Comparison of ENCODE assay signal across 19 cellular contexts in genomic region chr5:107554776-107555424, GRCh38.
DNase-seq lines count a peak whose midpoint lies in the region; ATAC-seq, FAIRE-seq and TF ChIP-seq lines count a peak whose summit lies in the region.
"Had no signal": no experiment of that assay in that cellular context is flagged by ENCODE, and none has a peak within 500 bp of the region (broad histone marks: within the 10 kb centered on the region; RNA-seq: fewer than 3 reads in every experiment).

No MANE protein-coding gene starts in this region.

- H3K27ac Mint-ChIP-seq in GM23338 (peak overlapping the region; percentile 67; the same call in 1 of the 2 replicates), chondrocyte (ENCODE audit: unreplicated experiment) (peak overlapping the region; percentile 29), neural progenitor cell (no peak overlapping the region)
- H3K27ac Mint-ChIP-seq: activated naive CD4-positive, alpha-beta T cell treated with anti-CD3 and anti-CD28 coated beads for 36 hours; natural killer cell treated with Interleukin-12 subunit alpha and Interleukin-12 subunit beta and Interleukin-15 and Interleukin-18, amount 100 ng/mL, for 72 hours had no signal

- H3K9ac ChIP-seq in neural progenitor cell, result no peak overlapping the region

- H3K9me2 ChIP-seq in GM23338 (ENCODE audit: insufficient read depth), result no peaks in the 10 kb centered on the region

- H3F3A ChIP-seq in GM23338 (replicated peaks; ENCODE audit: low read depth), result no peaks in the 10 kb centered on the region
- peaks cover 22% of the 10 kb centered on the region for H3F3A ChIP-seq in neural progenitor cell (ENCODE audit: low read depth)

- no peaks in the 10 kb centered on the region for H3K9me3 ChIP-seq in neural progenitor cell (ENCODE audit: low read depth)
- H3K9me3 ChIP-seq: Caco-2, testis had no signal

- H3K4me1 Mint-ChIP-seq in GM23338 (peaks cover 45% of the 10 kb centered on the region), chondrocyte (ENCODE audit: low read depth) (peaks cover 61% of the 10 kb centered on the region), neural progenitor cell (peaks cover 69% of the 10 kb centered on the region)

- H2AFZ ChIP-seq in GM23338 (no peak overlapping the region), neural progenitor cell (replicated peaks) (no peak overlapping the region)
- H2AFZ ChIP-seq: hepatocyte had no signal

- no peaks in the 10 kb centered on the region for H4K20me1 ChIP-seq in GM23338 (replicated peaks; ENCODE audit: insufficient read depth)
- peaks cover 100% of the 10 kb centered on the region for H4K20me1 ChIP-seq in neural progenitor cell (ENCODE audit: low read depth)

- H3K27me3 Mint-ChIP-seq in GM23338 (ENCODE audit: insufficient read depth, low read depth, poor library complexity), result peaks cover 3% of the 10 kb centered on the region
- H3K27me3 Mint-ChIP-seq in chondrocyte (ENCODE audit: low read depth), result no peaks in the 10 kb centered on the region
- no peaks in the 10 kb centered on the region for H3K27me3 Mint-ChIP-seq in neural progenitor cell (ENCODE audit: insufficient read depth, low read depth)

- FAIRE-seq in RCC 7860 (lab: Jason Lieb, UNC), result no peak

- peaks cover 25% of the 10 kb centered on the region for H3K4me1 ChIP-seq in GM23338 (ENCODE audit: insufficient read depth)
- peaks cover 35% of the 10 kb centered on the region for H3K4me1 ChIP-seq in neural progenitor cell
- H3K4me1 ChIP-seq: testis had no signal

- no peak for ATAC-seq in GM23338
- ATAC-seq: natural killer cell treated with Interleukin-12 subunit alpha and Interleukin-12 subunit beta and Interleukin-15 and Interleukin-18, amount 100 ng/mL, for 72 hours had no signal

- no peak overlapping the region for H3K4me3 Mint-ChIP-seq in GM23338
- no peak overlapping the region for H3K4me3 Mint-ChIP-seq in chondrocyte (ENCODE audit: unreplicated experiment)
- H3K4me3 Mint-ChIP-seq in neural progenitor cell, result no peak overlapping the region
- H3K4me3 Mint-ChIP-seq: activated naive CD4-positive, alpha-beta T cell treated with anti-CD3 and anti-CD28 coated beads for 36 hours; natural killer cell treated with Interleukin-12 subunit alpha and Interleukin-12 subunit beta and Interleukin-15 and Interleukin-18, amount 100 ng/mL, for 72 hours had no signal

- H3K27me3 ChIP-seq in GM23338 (ENCODE audit: insufficient read depth) (no peaks in the 10 kb centered on the region), neural progenitor cell (no peaks in the 10 kb centered on the region)
- H3K27me3 ChIP-seq: hepatocyte, testis had no signal

- TF ChIP-seq CTCF in GM23338 (conservative IDR thresholded peaks at IDR 0.05; ENCODE audit: low read depth in 2 of 2), result no peak
- no peak for TF ChIP-seq CTCF in chondrocyte (IDR thresholded peaks at IDR 0.05)
- no peak for TF ChIP-seq CTCF in neural progenitor cell (IDR thresholded peaks at IDR 0.05)

- H3K9me3 Mint-ChIP-seq in GM23338, result no peaks in the 10 kb centered on the region
- no peaks in the 10 kb centered on the region for H3K9me3 Mint-ChIP-seq in chondrocyte (ENCODE audit: low read depth)
- no peaks in the 10 kb centered on the region for H3K9me3 Mint-ChIP-seq in neural progenitor cell
- H3K9me3 Mint-ChIP-seq: activated naive CD4-positive, alpha-beta T cell treated with anti-CD3 and anti-CD28 coated beads for 36 hours; natural killer cell treated with Interleukin-12 subunit alpha and Interleukin-12 subunit beta and Interleukin-15 and Interleukin-18, amount 100 ng/mL, for 72 hours had no signal

- no peak overlapping the region for H3K4me2 ChIP-seq in GM23338
- H3K4me2 ChIP-seq in neural progenitor cell, result no peak overlapping the region
- H3K4me2 ChIP-seq: hepatocyte had no signal

- DNase-seq in GM23338 (ENCODE audit: low spot score) (no peak), NCI-H82 treated with DMSO at 0.1 percent for 48 hours (lab: John Stamatoyannopoulos, UW; ENCODE audit: unreplicated experiment) (peak; percentile 30), chondrocyte (ENCODE audit: low spot score) (no peak), neural progenitor cell (ENCODE audit: low spot score) (no peak), DMS153 (lab: John Stamatoyannopoulos, UW) (no peak), RCC 7860 (ENCODE audit: low spot score) (no peak)
- no peak for DNase-seq in activated CD4-positive, alpha-beta T cell treated with anti-CD3 and anti-CD28 coated beads, Interleukin-2, amount 50 U/mL, for 4 hours
- DNase-seq in activated T-cell treated with anti-CD3 and anti-CD28 coated beads, Interleukin-2, amount 50 U/mL, for 48 hours, result no peak
- DNase-seq: activated naive CD4-positive, alpha-beta T cell treated with anti-CD3 and anti-CD28 coated beads for 36 hours; aorta; Caco-2; islet precursor cell; NCI-H146; NCI-H226; OCI-M1; stimulated activated CD4-positive, alpha-beta T cell treated with anti-CD3 and anti-CD28 coated beads, Interleukin-12 subunit alpha, Interleukin-12 subunit beta, amount 100 ng/mL, for 4 hours; testis had no signal

- H3K36me3 ChIP-seq in GM23338 (ENCODE audit: insufficient read depth) (no peaks in the 10 kb centered on the region), neural progenitor cell (peaks cover 4% of the 10 kb centered on the region)

- no peak overlapping the region for H3K4me3 ChIP-seq in GM23338
- no peak overlapping the region for H3K4me3 ChIP-seq in neural progenitor cell
- H3K4me3 ChIP-seq: hepatocyte, testis had no signal

- no peaks in the 10 kb centered on the region for H3K36me3 Mint-ChIP-seq in GM23338 (ENCODE audit: low read depth)
- H3K36me3 Mint-ChIP-seq in chondrocyte (ENCODE audit: low read depth), result no peaks in the 10 kb centered on the region
- no peaks in the 10 kb centered on the region for H3K36me3 Mint-ChIP-seq in neural progenitor cell
- H3K36me3 Mint-ChIP-seq: natural killer cell treated with Interleukin-12 subunit alpha and Interleukin-12 subunit beta and Interleukin-15 and Interleukin-18, amount 100 ng/mL, for 72 hours had no signal

- no peak overlapping the region for H3K27ac ChIP-seq in GM23338 (ENCODE audit: low read depth)
- H3K27ac ChIP-seq in neural progenitor cell, result peak overlapping the region; percentile 60
- H3K27ac ChIP-seq: hepatocyte, testis had no signal

- H3K79me2 ChIP-seq in GM23338 (replicated peaks; ENCODE audit: insufficient read depth) (peaks cover 4% of the 10 kb centered on the region; the same call in 1 of the 2 replicates), neural progenitor cell (ENCODE audit: low read depth) (peaks cover 100% of the 10 kb centered on the region)

TF ChIP-seq in GM23338, 12 proteins besides CTCF, POLR2A, EP300 and RAD21 (continues in another document):
- TF ChIP-seq NANOG (IDR thresholded peaks at IDR 0.05; ENCODE audit: borderline replicate concordance), result no peak
- TF ChIP-seq ZNF331 (CRISPR knock-in tag; IDR thresholded peaks at IDR 0.05; ENCODE audit: low read depth), result no peak
- TF ChIP-seq EZH2phosphoT487 (IDR thresholded peaks at IDR 0.05; ENCODE audit: unreplicated experiment), result no peak
- TF ChIP-seq EZH2 (IDR thresholded peaks at IDR 0.05; ENCODE audit: low read depth, unreplicated experiment), result no peak
- no peak for TF ChIP-seq JUNB (IDR thresholded peaks at IDR 0.05; ENCODE audit: unreplicated experiment)
- TF ChIP-seq REST (IDR thresholded peaks at IDR 0.05; ENCODE audit: unreplicated experiment), result no peak
- no peak for TF ChIP-seq POLR2AphosphoS5 (IDR thresholded peaks at IDR 0.05; ENCODE audit: low read depth)
- TF ChIP-seq CREB1 (CRISPR knock-in tag; IDR thresholded peaks at IDR 0.05; ENCODE audit: low read depth), result no peak
